7 cellular contexts compared by ENCODE assay signal in genomic region chr15:31869640-31870335, GRCh38. TPM values are rescaled to one million over a fixed set of nuclear protein-coding genes. Genes with fewer than 3 reads are reported as not detected.
DNase-seq lines count a peak whose midpoint lies in the region; ATAC-seq and TF ChIP-seq lines count a peak whose summit lies in the region.

No MANE protein-coding gene starts in this region.

- peak overlapping the region; percentile 37 for H3K4me2 ChIP-seq in mesendoderm (ENCODE audit: low read length)

- H3K27ac ChIP-seq in mesendoderm (ENCODE audit: low read depth, low read length): no peak overlapping the region
- no peak overlapping the region for H3K27ac ChIP-seq in upper lobe of right lung

- H3K79me1 ChIP-seq in mesendoderm (ENCODE audit: low read length): no peaks in the 10 kb centered on the region

- no peak overlapping the region for H4K8ac ChIP-seq in mesendoderm (ENCODE audit: low read depth, low read length)

- intact Hi-C loops in upper lobe of right lung (cut with DNase I): no loop called here

- WGBS in mesendoderm (ENCODE audit: extremely low coverage, insufficient coverage, low lambda C conversion rate): no CpG with 5 or more reads among the region's 65 CpGs

- H3K27me3 ChIP-seq in mesendoderm (ENCODE audit: insufficient read depth, low read length, poor library complexity): peaks cover 2% of the 10 kb centered on the region
- H3K27me3 ChIP-seq in upper lobe of right lung: no peaks in the 10 kb centered on the region

- H3K36me3 ChIP-seq in mesendoderm (ENCODE audit: control insufficient read depth, insufficient read depth, low read length) (no peaks in the 10 kb centered on the region), upper lobe of right lung (no peaks in the 10 kb centered on the region)

- TF ChIP-seq CTCF in upper lobe of right lung (IDR thresholded peaks at IDR 0.05): no peak

- H2BK120ac ChIP-seq in mesendoderm (ENCODE audit: low read depth, low read length): no peak overlapping the region

- H3K4ac ChIP-seq in mesendoderm (ENCODE audit: low read depth, low read length): no peak overlapping the region

- H4K5ac ChIP-seq in mesendoderm (ENCODE audit: low read length): no peak overlapping the region

- no peak overlapping the region for H3K23ac ChIP-seq in mesendoderm (ENCODE audit: low read length)

- H2BK15ac ChIP-seq in mesendoderm (replicated peaks; ENCODE audit: low read depth): no peak overlapping the region

- no peaks in the 10 kb centered on the region for H3K9me3 ChIP-seq in upper lobe of right lung

- H3K56ac ChIP-seq in mesendoderm (ENCODE audit: low read length): no peak overlapping the region

- no peaks in the 10 kb centered on the region for H3K79me2 ChIP-seq in mesendoderm (ENCODE audit: control insufficient read depth, insufficient read depth, low read length)

- H3K18ac ChIP-seq in mesendoderm (ENCODE audit: low read length): no peak overlapping the region

- DNase-seq in cerebellum (ENCODE audit: low spot score) (peak; percentile 54), mesendoderm (peak; percentile 13), upper lobe of right lung (no peak), HK-2 (ENCODE audit: unreplicated experiment) (no peak), HuH-7 (ENCODE audit: low spot score) (no peak)

- no peak overlapping the region for H3K9ac ChIP-seq in mesendoderm (ENCODE audit: low read length)

- no peak overlapping the region for H3K4me3 ChIP-seq in mesendoderm (ENCODE audit: low read length)
- H3K4me3 ChIP-seq in upper lobe of right lung: peak overlapping the region; percentile 39

- H2BK5ac ChIP-seq in mesendoderm (ENCODE audit: low read length): no peak overlapping the region

- ATAC-seq in GM19463 (IDR thresholded peaks at IDR 0.05; ENCODE audit: unreplicated experiment) (peak; percentile 6), HG03460 (IDR thresholded peaks at IDR 0.05; ENCODE audit: unreplicated experiment) (peak; percentile 8), upper lobe of right lung (peak; percentile 2)

- H2AK5ac ChIP-seq in mesendoderm (ENCODE audit: low read length): no peak overlapping the region

- H3K4me1 ChIP-seq in mesendoderm (ENCODE audit: control insufficient read depth, low read depth, low read length): peaks cover 3% of the 10 kb centered on the region
- H3K4me1 ChIP-seq in upper lobe of right lung: peaks cover 7% of the 10 kb centered on the region

RNA-seq across cellular contexts. Expression of gene OTUD7A, which starts 0.7 kb away (rescaled TPM):
- total RNA-seq in cerebellum (20.1 TPM), upper lobe of right lung (2.8 TPM)
- polyA plus RNA-seq in mesendoderm (2013, experiment 1 of 2): 2.4 TPM
- polyA plus RNA-seq in mesendoderm (2013, experiment 2 of 2): 2.2 TPM

Comparison
In these comparisons a context has a peak if more than half of its experiments do, and no peak if none do; other contexts are left out.
1. DNase-seq: peak in cerebellum (single experiment) and mesendoderm (single experiment); none in upper lobe of right lung (single experiment), HK-2 (single experiment) and HuH-7 (single experiment).
2. Peak in every context shown above with its lines, with median percentiles within 50 percentile points of each other: ATAC-seq.